Comparison of ENCODE assay signal across 8 cellular contexts in the genomic region with DNA sequence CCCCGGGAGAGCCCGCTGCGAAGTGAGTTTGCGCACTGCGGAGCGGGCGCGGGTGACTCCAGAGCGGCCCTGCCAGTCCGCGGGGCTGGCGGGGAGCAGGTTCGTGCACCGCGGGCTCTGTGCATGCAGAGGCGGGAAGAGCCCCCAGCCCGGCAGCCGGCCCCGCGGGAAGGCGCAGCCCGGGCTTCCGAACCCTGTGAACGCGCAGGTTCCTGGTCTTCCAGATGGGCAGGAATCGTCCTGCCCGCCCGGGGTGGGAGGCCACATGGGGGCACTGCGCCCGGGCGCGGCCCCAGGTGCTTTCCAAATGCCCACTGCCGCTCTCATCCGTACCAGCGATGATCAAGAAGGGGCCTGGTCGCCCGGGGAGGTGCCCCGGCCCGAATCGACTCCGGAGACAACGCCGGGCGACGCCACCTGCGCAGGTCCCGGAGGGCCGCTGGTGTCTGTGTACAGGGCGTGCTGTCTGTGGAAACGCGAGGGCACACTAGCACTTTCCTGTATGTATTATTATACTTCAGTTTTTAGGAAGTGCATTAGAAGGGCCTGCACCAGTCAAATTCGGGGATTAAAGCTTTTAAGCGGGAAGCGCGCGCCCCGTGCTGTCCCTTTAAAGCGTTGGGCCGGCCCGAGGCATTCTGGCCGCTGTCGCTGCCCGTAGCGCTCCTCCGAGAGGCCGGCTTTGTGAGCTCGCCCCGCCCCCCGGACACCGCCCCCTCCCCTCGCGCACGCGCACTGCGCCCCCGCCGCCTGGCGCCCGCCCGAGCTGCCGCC. TPM values are rescaled to one million over a fixed set of nuclear protein-coding genes. Genes with fewer than 3 reads are reported as not detected.
DNase-seq lines count a peak whose midpoint lies in the region; ATAC-seq, FAIRE-seq and TF ChIP-seq lines count a peak whose summit lies in the region.

WDR5 (plus strand) TSS at position 740 of the 774 bp plus-strand sequence. CDS start 3,796 bp downstream, outside the sequence.

- no peak for TF ChIP-seq CTCF in Calu3 (IDR thresholded peaks at IDR 0.05; ENCODE audit: unreplicated experiment)

- no peaks in the 10 kb centered on the region for H3K9me3 ChIP-seq in muscle layer of colon (ENCODE audit: low read length)

- peak within 1 kb of the TSS; percentile 91 for H3K9ac ChIP-seq in muscle layer of colon (ENCODE audit: low read length)

- H3K27me3 Mint-ChIP-seq in Calu3 (ENCODE audit: unreplicated experiment) (no peaks in the 10 kb centered on the region), IgD-negative memory B cell (no peaks in the 10 kb centered on the region)

- peaks cover 38% of the 10 kb centered on the region for H3K36me3 Mint-ChIP-seq in Calu3 (ENCODE audit: insufficient read depth, unreplicated experiment)
- H3K36me3 Mint-ChIP-seq in IgD-negative memory B cell = no peaks in the 10 kb centered on the region

- peak within 1 kb of the TSS; percentile 84 for H3K4me3 Mint-ChIP-seq in Calu3 (ENCODE audit: low read depth, unreplicated experiment)
- peak within 1 kb of the TSS; percentile 90 to 96 (median 94) for H3K4me3 Mint-ChIP-seq in IgD-negative memory B cell

- H3K36me3 ChIP-seq in muscle layer of colon (ENCODE audit: insufficient read depth, low read length) = peaks cover 8% of the 10 kb centered on the region

- peaks cover 39% of the 10 kb centered on the region for H3K4me1 ChIP-seq in muscle layer of colon (ENCODE audit: insufficient read depth, low read length)

- H3K4me1 Mint-ChIP-seq in Calu3 (ENCODE audit: low read depth, unreplicated experiment) (peaks cover 24% of the 10 kb centered on the region), IgD-negative memory B cell (peaks cover 14 to 27% (median 23%) of the 10 kb centered on the region in 3 donors)

- H3K27ac Mint-ChIP-seq in Calu3 (ENCODE audit: unreplicated experiment) = peak within 1 kb of the TSS; percentile 42
- peak within 1 kb of the TSS; percentile 82 to 96 (median 91) for H3K27ac Mint-ChIP-seq in IgD-negative memory B cell

- H3K4me3 ChIP-seq in muscle layer of colon (ENCODE audit: low read depth in 1 of 2, low read length in 2 of 2) = peak within 1 kb of the TSS; percentile 90 to 99

- ATAC-seq in GM21447 (IDR thresholded peaks at IDR 0.05; ENCODE audit: unreplicated experiment) = peak; percentile 51
- ATAC-seq in esophagus mucosa = peak; percentile 84

- H3K27ac ChIP-seq in muscle layer of colon (ENCODE audit: low read depth, low read length) = peak within 1 kb of the TSS; percentile 93

- no peaks in the 10 kb centered on the region for H3K27me3 ChIP-seq in muscle layer of colon (ENCODE audit: control insufficient read depth in 1 of 2, insufficient read depth in 2 of 2, low read length in 2 of 2)

- no peak for FAIRE-seq in RCC 7860 (lab: Jason Lieb, UNC)

- intact Hi-C loops in Calu3 (cut with micrococcal nuclease; ENCODE audit: unreplicated experiment) = no loop called here

- BruUV-seq in Calu3 (replicated peaks; lab: Mats Ljungman, UMichigan) = no TSS peak

- CTCF ChIA-PET in Calu3 (lab: Charles Lee) = interaction anchor here (0.9 to 1.1 kb wide), 2 partner anchors 28 to 111 kb away, joined by 3 to 5 read pairs; partner anchors contain the start of gene BRD3OS

- DNase-seq in Calu3 (peak; percentile 86), RCC 7860 (ENCODE audit: low spot score) (peak; percentile 73)
- DNase-seq in activated T-cell treated with anti-CD3 and anti-CD28 coated beads, Interleukin-2, amount 50 U/mL, for 48 hours = peak; percentile 91 to 93
- DNase-seq in stimulated activated CD8-positive, alpha-beta memory T cell treated with anti-CD3 and anti-CD28 coated beads, Interleukin-4, amount 100 ng/mL, for 48 hours = peak; percentile 93

- no peaks in the 10 kb centered on the region for H3K9me3 Mint-ChIP-seq in Calu3 (ENCODE audit: low read depth, unreplicated experiment)
- H3K9me3 Mint-ChIP-seq in IgD-negative memory B cell = no peaks in the 10 kb centered on the region

RNA-seq across cellular contexts. Expression of gene WDR5, which starts in this region (rescaled TPM):
- total RNA-seq in Calu3 (2022) (27.5 and 30.1 TPM in 2 replicates), esophagus mucosa (26.6 TPM)
- 12.5 TPM for polyA plus RNA-seq in IgD-negative memory B cell

Comparison
In these comparisons a context has a peak if more than half of its experiments do, and no peak if none do; other contexts are left out.
1. Peak in every context shown above with its lines: DNase-seq, ATAC-seq, H3K4me3 ChIP-seq and H3K27ac ChIP-seq.